ENCODE assay signal across 15 cellular contexts in the genomic region with DNA sequence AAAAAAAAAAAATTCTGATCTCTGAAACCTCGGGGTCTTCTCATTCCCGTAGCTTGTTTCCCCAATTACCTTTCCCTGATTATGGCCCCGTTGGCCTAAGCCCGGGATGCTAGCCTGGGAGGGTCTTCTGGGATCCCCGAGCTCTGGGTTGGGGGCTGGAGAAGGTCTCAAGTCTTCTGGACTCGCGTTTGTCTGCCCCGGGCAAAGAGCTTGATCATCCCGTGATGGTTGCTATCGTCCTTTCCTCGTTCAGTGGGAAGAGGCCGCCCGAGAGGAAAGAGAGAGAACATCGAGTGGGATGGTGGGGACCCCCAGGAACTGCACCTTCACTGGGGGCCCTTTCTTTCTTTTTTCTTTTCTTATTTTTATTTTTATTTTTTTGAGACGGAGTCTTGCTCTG. TPM values are rescaled to one million over a fixed set of nuclear protein-coding genes. Genes with fewer than 3 reads are reported as not detected.
"Had no signal": no experiment of that assay in that cellular context is flagged by ENCODE, and none has a peak within 500 bp of the region (broad histone marks: within the 10 kb centered on the region; RNA-seq: fewer than 3 reads in every experiment).

No MANE protein-coding gene starts in this region.

- H3K27ac Mint-ChIP-seq: activated naive CD4-positive, alpha-beta T cell treated with anti-CD3 and anti-CD28 coated beads, Interleukin-2, amount 50 U/mL, for 72 hours; mesothelial cell of epicardium; nephron progenitor cell; stimulated activated naive B cell treated with anti-CD40 and anti-IgM and Interleukin-4, amounts not matched to agents 10 μg/mL and 1 μg/mL and 100 μg/mL, for 72 hours had no signal

- H3K36me3 Mint-ChIP-seq: mesothelial cell of epicardium had no signal

- H3K4me3 Mint-ChIP-seq: mesothelial cell of epicardium; nephron progenitor cell; stimulated activated naive B cell treated with anti-CD40 and anti-IgM and Interleukin-4, amounts not matched to agents 10 μg/mL and 1 μg/mL and 100 μg/mL, for 72 hours had no signal

- H3K27me3 ChIP-seq: cardiac muscle cell, tibial nerve, uterus had no signal

- FAIRE-seq: islet of Langerhans had no signal

- ATAC-seq: activated naive CD4-positive, alpha-beta T cell treated with anti-CD3 and anti-CD28 coated beads, Interleukin-2, amount 50 U/mL, for 72 hours; esophagus mucosa; left colon; lower lobe of right lung; stimulated activated naive B cell treated with anti-CD40 and anti-IgM and Interleukin-4, amounts not matched to agents 10 μg/mL and 1 μg/mL and 100 μg/mL, for 72 hours had no signal

- H3K27ac ChIP-seq: cardiac muscle cell, lower lobe of right lung, tibial nerve, uterus, WERI-Rb-1 had no signal

- H3K4me3 ChIP-seq: cardiac muscle cell, lower lobe of right lung, tibial nerve, uterus had no signal

- H3K9me3 ChIP-seq: lower lobe of right lung, uterus had no signal

- DNase-seq: activated effector memory CD4-positive, alpha-beta T cell treated with Interleukin-2 at 50 U/mL for 16 hours; activated T-cell treated with anti-CD3 and anti-CD28 coated beads for 4 hours; left colon; lower lobe of right lung; nephron progenitor cell; occipital lobe; stimulated activated naive B cell treated with anti-CD40 and anti-IgM and Interleukin-4, amounts not matched to agents 10 μg/mL and 1 μg/mL and 100 μg/mL, for 72 hours; uterus; WERI-Rb-1 had no signal

- H3K36me3 ChIP-seq: cardiac muscle cell, lower lobe of right lung, tibial nerve, uterus, WERI-Rb-1 had no signal

RNA-seq across cellular contexts. Expression of a gene that starts 2.4 kb away (rescaled TPM):
- polyA plus RNA-seq: cardiac muscle cell had no signal

RNA-seq across cellular contexts. Expression of a gene that starts 40.3 kb away (rescaled TPM):
- total RNA-seq: cardiac muscle cell, mesothelial cell of epicardium had no signal
- polyA plus RNA-seq: cardiac muscle cell had no signal
